ENCODE assay signal across 7 cellular contexts in the genomic region with DNA sequence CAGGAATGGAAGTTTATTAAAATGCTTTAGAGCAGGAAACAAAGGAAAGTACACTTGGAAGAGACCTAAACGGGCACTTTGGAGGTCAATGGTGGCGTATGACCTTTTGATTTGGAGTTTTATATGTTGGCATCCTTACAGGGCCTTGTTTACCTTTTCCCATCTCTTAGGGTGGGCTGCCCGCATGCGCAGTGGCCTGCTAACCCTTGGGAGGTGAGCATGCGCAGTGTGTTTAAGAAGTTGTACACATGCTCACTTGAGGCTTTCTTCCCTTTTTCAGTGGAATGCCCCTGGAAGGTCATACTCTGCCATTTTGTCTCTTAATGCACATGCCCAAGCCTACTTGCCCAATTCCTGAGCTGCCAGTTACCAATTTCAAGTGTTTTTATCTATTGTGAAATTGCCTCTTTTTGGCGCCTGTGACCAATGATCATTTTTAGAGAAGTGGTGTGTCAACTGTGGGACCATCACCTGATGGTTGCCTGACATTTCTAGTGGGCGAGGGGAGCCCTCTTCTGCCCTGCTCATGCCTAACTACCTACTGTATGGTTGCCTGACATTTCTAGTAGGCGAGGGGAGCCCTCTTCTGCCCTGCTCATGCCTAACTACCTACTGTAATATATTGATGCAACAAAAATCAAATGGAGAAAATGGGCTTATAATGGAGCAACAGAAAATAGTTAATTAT.
DNase-seq lines count a peak whose midpoint lies in the region; ATAC-seq, FAIRE-seq and TF ChIP-seq lines count a peak whose summit lies in the region.

No MANE protein-coding gene starts in this region.

- H3K36me3 Mint-ChIP-seq in CD4-positive, alpha-beta T cell (ENCODE audit: low read depth) = no peaks in the 10 kb centered on the region

- H3K27ac ChIP-seq in brain microvascular endothelial cell = no peak overlapping the region
- H3K27ac ChIP-seq in CD4-positive, alpha-beta T cell (ENCODE audit: low read depth, low read length) = no peak overlapping the region

- H3K4me3 ChIP-seq in MG63 (no peak overlapping the region), brain microvascular endothelial cell (ENCODE audit: low read depth, low read length) (no peak overlapping the region)

- TF ChIP-seq POLR2A in GM12891 (IDR thresholded peaks at IDR 0.05; ENCODE audit: low read depth, low read length) = no peak

- H3K27me3 Mint-ChIP-seq in CD4-positive, alpha-beta T cell = no peaks in the 10 kb centered on the region

- peak; percentile 61 for TF ChIP-seq CTCF in brain microvascular endothelial cell (IDR thresholded peaks at IDR 0.05; ENCODE audit: low read depth, low read length, missing control alignments)
- no peak for TF ChIP-seq CTCF in CD4-positive, alpha-beta T cell (IDR thresholded peaks at IDR 0.05)

- H3K9me3 Mint-ChIP-seq in CD4-positive, alpha-beta T cell = no peaks in the 10 kb centered on the region

- in situ Hi-C loops in brain microvascular endothelial cell (cut with HindIII; ENCODE audit: low pct_ligation_motif_present, low sequenced_read_pairs) = no loop called here

- POLR2A ChIA-PET in CD4-positive, alpha-beta T cell (lab: Charles Lee) = no interaction called here

- CTCF ChIA-PET in CD4-positive, alpha-beta T cell (lab: Charles Lee) = no interaction called here

- ATAC-seq in CD4-positive, alpha-beta T cell (ENCODE audit: poor library complexity) = no peak

- no peaks in the 10 kb centered on the region for H3K36me3 ChIP-seq in MG63
- H3K36me3 ChIP-seq in brain microvascular endothelial cell (replicated peaks) = no peaks in the 10 kb centered on the region

- FAIRE-seq in GM12891 (lab: Jason Lieb, UNC) = no peak

- no peaks in the 10 kb centered on the region for H3K9me3 ChIP-seq in MG63
- H3K9me3 ChIP-seq in CD4-positive, alpha-beta T cell (ENCODE audit: control insufficient read depth, low read length) = no peaks in the 10 kb centered on the region

- DNase-seq in ELF-1 (ENCODE audit: low read depth, low spot score) = peak; percentile 7
- peak; percentile 5 for DNase-seq in MG63
- DNase-seq in brain microvascular endothelial cell = peak; percentile 36
- DNase-seq in nucleus accumbens (lab: John Stamatoyannopoulos, UW) = peak in 34 of 56 donors; percentile 5 to 68 (median 25)
- DNase-seq in SKM-1 (lab: John Stamatoyannopoulos, UW; ENCODE audit: unreplicated experiment) = no peak
- DNase-seq in GM12891 (ENCODE audit: insufficient read length, low spot score) = no peak
- DNase-seq in CD4-positive, alpha-beta T cell = no peak

- H3K4me3 Mint-ChIP-seq in CD4-positive, alpha-beta T cell = no peak overlapping the region

- intact Hi-C loops in CD4-positive, alpha-beta T cell (cut with DNase I, micrococcal nuclease) = no loop called here

- H3K27me3 ChIP-seq in MG63 = no peaks in the 10 kb centered on the region
- no peaks in the 10 kb centered on the region for H3K27me3 ChIP-seq in brain microvascular endothelial cell (replicated peaks)
- H3K27me3 ChIP-seq in CD4-positive, alpha-beta T cell (ENCODE audit: control insufficient read depth, insufficient read depth, low read length) = no peaks in the 10 kb centered on the region

- H3K27ac Mint-ChIP-seq in CD4-positive, alpha-beta T cell = no peak overlapping the region

- H3K4me1 Mint-ChIP-seq in CD4-positive, alpha-beta T cell (ENCODE audit: low read depth) = no peaks in the 10 kb centered on the region

TF ChIP-seq in GM12891, 5 proteins besides CTCF, POLR2A, EP300 and RAD21:
- no peak for TF ChIP-seq TAF1 (IDR thresholded peaks at IDR 0.05; ENCODE audit: low read depth, low read length)
- no peak for TF ChIP-seq POLR2AphosphoS5 (IDR thresholded peaks at IDR 0.05; ENCODE audit: low read depth, low read length)
- no peak for TF ChIP-seq PAX5 (IDR thresholded peaks at IDR 0.05; ENCODE audit: insufficient read depth, low read length, severe bottlenecking)
- TF ChIP-seq SPI1 (IDR thresholded peaks at IDR 0.05; ENCODE audit: low read depth, low read length) = no peak
TF ChIP-seq in GM12891: peak in this region for 0.

Comparison
In these comparisons a context has a peak if more than half of its experiments do, and no peak if none do; other contexts are left out.
1. DNase-seq: peak in ELF-1 (single experiment), MG63 (single experiment), brain microvascular endothelial cell (single experiment) and nucleus accumbens (34 of 56); none in SKM-1 (single experiment), GM12891 (single experiment) and CD4-positive, alpha-beta T cell (0 of 10).